18 cellular contexts compared by ENCODE assay signal in genomic region chr2:182548031-182548950, GRCh38.
A peak's percentile ranks its signal among the peaks of the same experiment; 100 is the strongest.
DNase-seq lines count a peak whose midpoint lies in the region; ATAC-seq, FAIRE-seq and TF ChIP-seq lines count a peak whose summit lies in the region.
"Had no signal": no experiment of that assay in that cellular context is flagged by ENCODE, and none has a peak within 500 bp of the region (broad histone marks: within the 10 kb centered on the region; RNA-seq: fewer than 3 reads in every experiment).

No MANE protein-coding gene starts in this region.

- H4K20me1 ChIP-seq in endothelial cell of umbilical vein (replicated peaks; ENCODE audit: control insufficient read depth, extremely low read depth, insufficient read depth, low read length) (no peaks in the 10 kb centered on the region), mammary epithelial cell (ENCODE audit: insufficient read depth, low read length) (no peaks in the 10 kb centered on the region)

- peak; percentile 71 for ATAC-seq in Right ventricle myocardium superior (ENCODE audit: poor library complexity)
- ATAC-seq in GM21528 (IDR thresholded peaks at IDR 0.05; ENCODE audit: low FRiP score, unreplicated experiment) = no peak
- ATAC-seq: A549; activated CD4-positive, CD25-positive, alpha-beta regulatory T cell treated with anti-CD3 and anti-CD28 coated beads, Interleukin-2, amount 50 U/mL, for 24 hours; naive thymus-derived CD8-positive, alpha-beta T cell had no signal

- in situ Hi-C loops in mammary epithelial cell (cut with MboI; ENCODE audit: low sequenced_read_pairs in 2 of 2) = no loop called here

- H2AFZ ChIP-seq in endothelial cell of umbilical vein (ENCODE audit: low read depth, low read length) = peak overlapping the region; percentile 49
- H2AFZ ChIP-seq in mammary epithelial cell (ENCODE audit: low read depth, low read length) = no peak overlapping the region

- H3K4me1 Mint-ChIP-seq in mesothelial cell of epicardium (peaks cover 13% of the 10 kb centered on the region), MCF 10A (ENCODE audit: insufficient read depth, unreplicated experiment) (no peaks in the 10 kb centered on the region)
- H3K4me1 Mint-ChIP-seq: naive thymus-derived CD8-positive, alpha-beta T cell had no signal

- H3K4me3 Mint-ChIP-seq in mesothelial cell of epicardium (no peak overlapping the region), MCF 10A (ENCODE audit: unreplicated experiment) (no peak overlapping the region)
- H3K4me3 Mint-ChIP-seq: naive thymus-derived CD8-positive, alpha-beta T cell; type B pancreatic cell had no signal

- FAIRE-seq in endothelial cell of umbilical vein (lab: Jason Lieb, UNC) = peak; percentile 87
- FAIRE-seq: A549 had no signal

- dilution Hi-C loops in endothelial cell of umbilical vein (cut with MboI; ENCODE audit: extremely low pct_ligation_motif_present, low sequenced_read_pairs) = no loop called here
- dilution Hi-C loops in mammary epithelial cell (cut with HindIII; ENCODE audit: low sequenced_read_pairs) = no loop called here

- H3K27me3 Mint-ChIP-seq in mesothelial cell of epicardium (ENCODE audit: low read depth) = no peaks in the 10 kb centered on the region
- H3K27me3 Mint-ChIP-seq in MCF 10A (ENCODE audit: insufficient read depth, unreplicated experiment) = no peaks in the 10 kb centered on the region

- no peak overlapping the region for H3K9ac ChIP-seq in endothelial cell of umbilical vein (replicated peaks; ENCODE audit: extremely low read depth, insufficient read depth, low read length)
- no peak overlapping the region for H3K9ac ChIP-seq in mammary epithelial cell (ENCODE audit: insufficient read depth, low read length)

- 51 to 59% methylated on average over 7 of the region's 7 CpGs for WGBS in tibial nerve, 2 donors
- 84% methylated on average over 7 of the region's 7 CpGs for WGBS in mammary epithelial cell (ENCODE audit: low coverage, missing lambda C conversion rate)

- no peak for TF ChIP-seq POLR2A in endothelial cell of umbilical vein (IDR thresholded peaks at IDR 0.05; ENCODE audit: low read depth, low read length)
- TF ChIP-seq POLR2A in tibial nerve (IDR thresholded peaks at IDR 0.05) = no peak

- no peaks in the 10 kb centered on the region for H3K27me3 ChIP-seq in right atrium auricular region
- H3K27me3 ChIP-seq in endothelial cell of umbilical vein (ENCODE audit: control insufficient read depth in 2 of 2, insufficient read depth in 2 of 2, low read length in 2 of 2) = no peaks in the 10 kb centered on the region
- no peaks in the 10 kb centered on the region for H3K27me3 ChIP-seq in tibial nerve
- peaks cover 2% of the 10 kb centered on the region for H3K27me3 ChIP-seq in mammary epithelial cell (ENCODE audit: insufficient read depth, low read length)

- H3K4me1 ChIP-seq in right atrium auricular region (no peaks in the 10 kb centered on the region), endothelial cell of umbilical vein (ENCODE audit: control insufficient read depth, extremely low read depth, insufficient read depth, low read length) (peaks cover 46% of the 10 kb centered on the region), tibial nerve (peaks cover 0 to 11% (median 0%) of the 10 kb centered on the region in 4 donors), mammary epithelial cell (ENCODE audit: insufficient read depth, low read length) (no peaks in the 10 kb centered on the region)
- H3K4me1 ChIP-seq: A549 had no signal

- H3K4me2 ChIP-seq in endothelial cell of umbilical vein (ENCODE audit: insufficient read depth, low read length) (peak overlapping the region; percentile 55), mammary epithelial cell (ENCODE audit: insufficient read depth, low read depth, low read length) (no peak overlapping the region)
- H3K4me2 ChIP-seq: A549 had no signal

- intact Hi-C loops in Right ventricle myocardium superior (cut with DNase I) (no loop called here), endothelial cell of umbilical vein (cut with micrococcal nuclease) (loop anchor here (1.0 to 5.0 kb wide), 2 partner anchors 26 to 69 kb away; no protein-coding TSS in a partner anchor), MCF 10A (cut with micrococcal nuclease) (no loop called here), mammary epithelial cell (cut with micrococcal nuclease) (loop anchor here (5.0 kb wide), 1 partner anchor 156 kb away; no protein-coding TSS in a partner anchor)

- H3K9me3 ChIP-seq in right atrium auricular region (no peaks in the 10 kb centered on the region), endothelial cell of umbilical vein (replicated peaks; ENCODE audit: control insufficient read depth, insufficient read depth, low read length) (no peaks in the 10 kb centered on the region), tibial nerve (no peaks in the 10 kb centered on the region), mammary epithelial cell (replicated peaks; ENCODE audit: insufficient read depth, low read length) (no peaks in the 10 kb centered on the region)
- H3K9me3 ChIP-seq: A549 had no signal

- no peaks in the 10 kb centered on the region for H3K36me3 ChIP-seq in right atrium auricular region
- H3K36me3 ChIP-seq in endothelial cell of umbilical vein (ENCODE audit: control insufficient read depth in 2 of 2, extremely low read depth in 1 of 2, insufficient read depth in 2 of 2, low read length in 2 of 2) = no peaks in the 10 kb centered on the region
- H3K36me3 ChIP-seq in tibial nerve = no peaks in the 10 kb centered on the region
- no peaks in the 10 kb centered on the region for H3K36me3 ChIP-seq in mammary epithelial cell (ENCODE audit: insufficient read depth, low read length)

- no peaks in the 10 kb centered on the region for H3K9me3 Mint-ChIP-seq in mesothelial cell of epicardium
- H3K9me3 Mint-ChIP-seq in MCF 10A (ENCODE audit: unreplicated experiment) = no peaks in the 10 kb centered on the region
- H3K9me3 Mint-ChIP-seq: type B pancreatic cell had no signal

- POLR2A ChIA-PET in endothelial cell of umbilical vein (lab: Charles Lee) (no interaction called here), MCF 10A (lab: Yijun Ruan, JAX) (no interaction called here)

- H3K27ac Mint-ChIP-seq in mesothelial cell of epicardium (peak overlapping the region; percentile 45), MCF 10A (ENCODE audit: low read depth, unreplicated experiment) (no peak overlapping the region)
- H3K27ac Mint-ChIP-seq: naive thymus-derived CD8-positive, alpha-beta T cell; type B pancreatic cell had no signal

- no peak overlapping the region for H3K4me3 ChIP-seq in right atrium auricular region
- no peak overlapping the region for H3K4me3 ChIP-seq in endothelial cell of umbilical vein (replicated peaks in 1 of 3; ENCODE audit: insufficient read depth in 1 of 3, low read depth in 1 of 3, low read length in 3 of 3)
- H3K4me3 ChIP-seq in tibial nerve = peak overlapping the region in 1 of 4 donors; percentile 7
- no peak overlapping the region for H3K4me3 ChIP-seq in mammary epithelial cell (replicated peaks in 1 of 3; ENCODE audit: insufficient read depth in 1 of 3, low read depth in 2 of 3, low read length in 3 of 3)
- H3K4me3 ChIP-seq: A549 had no signal

- TF ChIP-seq EP300 in tibial nerve (IDR thresholded peaks at IDR 0.05) = no peak

- CTCF ChIA-PET in endothelial cell of umbilical vein (lab: Charles Lee) = no interaction called here
- CTCF ChIA-PET in MCF 10A (lab: Yijun Ruan, JAX) = no interaction called here
- CTCF ChIA-PET in mammary epithelial cell (lab: Charles Lee; ENCODE audit: low non-redundant PET) = no interaction called here

- BruUV-seq in endothelial cell of umbilical vein (replicated peaks; lab: Mats Ljungman, UMichigan) (no TSS peak), MCF 10A (replicated peaks; lab: Mats Ljungman, UMichigan) (no TSS peak), mammary epithelial cell (replicated peaks; lab: Mats Ljungman, UMichigan) (no TSS peak)

- DNase-seq in Right ventricle myocardium superior = no peak
- DNase-seq in right atrium auricular region (ENCODE audit: low spot score) = no peak
- DNase-seq in endothelial cell of umbilical vein (ENCODE audit: low read depth, low spot score) = peak; percentile 95
- no peak for DNase-seq in mesothelial cell of epicardium (ENCODE audit: low spot score in 2 of 2, unreplicated experiment in 2 of 2)
- no peak for DNase-seq in MCF 10A (ENCODE audit: unreplicated experiment)
- no peak for DNase-seq in tibial nerve (ENCODE audit: low spot score in 2 of 2)
- DNase-seq in mammary epithelial cell = no peak
- DNase-seq: activated naive CD4-positive, alpha-beta T cell treated with anti-CD3 and anti-CD28 coated beads, Interleukin-2, amount 50 U/mL, for 16 hours; DMS79 treated with DMSO at 0.1 percent for 48 hours; hypothalamus; naive thymus-derived CD8-positive, alpha-beta T cell; NCI-H1436; NK-92 treated with Interleukin-12 subunit alpha and Interleukin-12 subunit beta, amount 100 ng/mL, for 24 hours; stimulated activated CD4-positive, alpha-beta T cell treated with anti-CD3 and anti-CD28 coated beads, Interleukin-4, amount 100 ng/mL, for 24 hours had no signal

- H3K36me3 Mint-ChIP-seq in mesothelial cell of epicardium (no peaks in the 10 kb centered on the region), MCF 10A (ENCODE audit: insufficient read depth, unreplicated experiment) (no peaks in the 10 kb centered on the region)
- H3K36me3 Mint-ChIP-seq: naive thymus-derived CD8-positive, alpha-beta T cell; type B pancreatic cell had no signal

- no peaks in the 10 kb centered on the region for H3K79me2 ChIP-seq in endothelial cell of umbilical vein (ENCODE audit: control insufficient read depth, insufficient read depth, low read length)
- H3K79me2 ChIP-seq in mammary epithelial cell (ENCODE audit: insufficient read depth, low read length) = no peaks in the 10 kb centered on the region

- H3K27ac ChIP-seq in right atrium auricular region (peak overlapping the region in 1 of 2 donors; percentile 49), endothelial cell of umbilical vein (ENCODE audit: insufficient read depth, low read depth, low read length) (peak overlapping the region; percentile 16), tibial nerve (peak overlapping the region in 2 of 4 donors; percentile 34 to 50), mammary epithelial cell (ENCODE audit: insufficient read depth, low read depth, low read length) (no peak overlapping the region)
- H3K27ac ChIP-seq: A549 had no signal

- TF ChIP-seq CTCF in right atrium auricular region (IDR thresholded peaks at IDR 0.05) (no peak), endothelial cell of umbilical vein (IDR thresholded peaks at IDR 0.05; ENCODE audit: extremely low read depth in 1 of 2, insufficient read depth in 1 of 2, low read depth in 1 of 2, low read length in 2 of 2) (no peak), mesothelial cell of epicardium (IDR thresholded peaks at IDR 0.05; ENCODE audit: unreplicated experiment) (no peak), MCF 10A (IDR thresholded peaks at IDR 0.05; ENCODE audit: unreplicated experiment) (no peak), tibial nerve (IDR thresholded peaks at IDR 0.05) (no peak), mammary epithelial cell (conservative IDR thresholded peaks at IDR 0.05 in 1 of 2, IDR thresholded peaks at IDR 0.05 in 1 of 2; ENCODE audit: extremely low read depth in 1 of 2, insufficient read depth in 1 of 2, low read depth in 1 of 2, low read length in 2 of 2) (no peak)

- no peaks in the 10 kb centered on the region for H3K9me1 ChIP-seq in endothelial cell of umbilical vein (replicated peaks; ENCODE audit: control insufficient read depth, extremely low read depth, insufficient read depth, low read length)

TF ChIP-seq in endothelial cell of umbilical vein, 7 proteins besides CTCF, POLR2A, EP300 and RAD21 (continues in another document):
- TF ChIP-seq FOS (IDR thresholded peaks at IDR 0.05; ENCODE audit: borderline replicate concordance, insufficient read depth, low read length) = no peak

Comparison
In these comparisons a context has a peak if more than half of its experiments do, and no peak if none do; other contexts are left out.
1. intact Hi-C loops: an anchor here in endothelial cell of umbilical vein (1.0 to 5.0 kb wide) and mammary epithelial cell (5.0 kb wide); none called in Right ventricle myocardium superior and MCF 10A.